Comparison of ENCODE assay signal across 1 cellular context in genomic region chr19:2765376-2765775, GRCh38.
TF ChIP-seq lines count a peak whose summit lies in the region.

No MANE protein-coding gene starts in this region.

TF ChIP-seq in K562, 482 proteins besides CTCF, POLR2A, EP300 and RAD21:
- no peak for TF ChIP-seq ZBTB33 (CRISPR knock-in tag; IDR thresholded peaks at IDR 0.05)
- TF ChIP-seq POLR2G (IDR thresholded peaks at IDR 0.05; ENCODE audit: low read depth, low read length) = 0 out of 2 replicates have a peak, but pooled peaks have one; percentile 21
TF ChIP-seq in K562: peak in this region for 1.
